Comparison of ENCODE assay signal across 1 cellular context in the genomic region with DNA sequence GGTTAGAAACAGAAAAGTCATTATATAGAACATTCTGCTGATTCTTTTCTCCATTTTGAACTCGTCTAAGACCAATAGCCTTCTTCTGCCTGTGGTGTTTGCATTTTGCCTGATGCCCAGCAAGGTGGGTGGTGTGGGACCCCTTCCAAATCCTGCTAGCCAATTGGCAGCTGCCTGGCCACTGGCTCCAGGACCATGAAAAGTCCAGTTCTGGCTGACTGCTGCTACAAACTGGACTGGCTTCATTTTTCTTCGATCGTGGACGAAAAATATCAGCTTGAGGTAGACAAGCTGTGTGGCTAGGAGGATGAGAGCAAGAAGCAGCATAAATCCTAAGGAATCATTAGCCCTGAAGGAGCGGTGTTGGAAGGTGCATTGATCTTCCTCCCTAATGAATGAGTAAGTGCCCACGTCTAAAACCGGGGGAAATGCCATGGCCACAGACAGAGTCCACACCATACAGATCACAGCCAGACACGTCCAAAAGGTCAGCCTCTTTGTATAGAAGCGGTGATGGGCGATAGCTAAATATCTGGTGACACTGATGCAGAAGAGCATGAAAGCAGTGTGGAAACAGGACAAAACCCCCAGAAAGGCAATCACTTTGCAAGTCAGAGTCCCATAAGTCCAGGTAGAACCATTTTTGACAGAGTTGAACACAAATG.
TF ChIP-seq lines count a peak whose summit lies in the region.

No MANE protein-coding gene starts in this region.

TF ChIP-seq in GM23338, 12 proteins besides CTCF, POLR2A, EP300 and RAD21 (continued from another document):
- TF ChIP-seq, protein P1, sequence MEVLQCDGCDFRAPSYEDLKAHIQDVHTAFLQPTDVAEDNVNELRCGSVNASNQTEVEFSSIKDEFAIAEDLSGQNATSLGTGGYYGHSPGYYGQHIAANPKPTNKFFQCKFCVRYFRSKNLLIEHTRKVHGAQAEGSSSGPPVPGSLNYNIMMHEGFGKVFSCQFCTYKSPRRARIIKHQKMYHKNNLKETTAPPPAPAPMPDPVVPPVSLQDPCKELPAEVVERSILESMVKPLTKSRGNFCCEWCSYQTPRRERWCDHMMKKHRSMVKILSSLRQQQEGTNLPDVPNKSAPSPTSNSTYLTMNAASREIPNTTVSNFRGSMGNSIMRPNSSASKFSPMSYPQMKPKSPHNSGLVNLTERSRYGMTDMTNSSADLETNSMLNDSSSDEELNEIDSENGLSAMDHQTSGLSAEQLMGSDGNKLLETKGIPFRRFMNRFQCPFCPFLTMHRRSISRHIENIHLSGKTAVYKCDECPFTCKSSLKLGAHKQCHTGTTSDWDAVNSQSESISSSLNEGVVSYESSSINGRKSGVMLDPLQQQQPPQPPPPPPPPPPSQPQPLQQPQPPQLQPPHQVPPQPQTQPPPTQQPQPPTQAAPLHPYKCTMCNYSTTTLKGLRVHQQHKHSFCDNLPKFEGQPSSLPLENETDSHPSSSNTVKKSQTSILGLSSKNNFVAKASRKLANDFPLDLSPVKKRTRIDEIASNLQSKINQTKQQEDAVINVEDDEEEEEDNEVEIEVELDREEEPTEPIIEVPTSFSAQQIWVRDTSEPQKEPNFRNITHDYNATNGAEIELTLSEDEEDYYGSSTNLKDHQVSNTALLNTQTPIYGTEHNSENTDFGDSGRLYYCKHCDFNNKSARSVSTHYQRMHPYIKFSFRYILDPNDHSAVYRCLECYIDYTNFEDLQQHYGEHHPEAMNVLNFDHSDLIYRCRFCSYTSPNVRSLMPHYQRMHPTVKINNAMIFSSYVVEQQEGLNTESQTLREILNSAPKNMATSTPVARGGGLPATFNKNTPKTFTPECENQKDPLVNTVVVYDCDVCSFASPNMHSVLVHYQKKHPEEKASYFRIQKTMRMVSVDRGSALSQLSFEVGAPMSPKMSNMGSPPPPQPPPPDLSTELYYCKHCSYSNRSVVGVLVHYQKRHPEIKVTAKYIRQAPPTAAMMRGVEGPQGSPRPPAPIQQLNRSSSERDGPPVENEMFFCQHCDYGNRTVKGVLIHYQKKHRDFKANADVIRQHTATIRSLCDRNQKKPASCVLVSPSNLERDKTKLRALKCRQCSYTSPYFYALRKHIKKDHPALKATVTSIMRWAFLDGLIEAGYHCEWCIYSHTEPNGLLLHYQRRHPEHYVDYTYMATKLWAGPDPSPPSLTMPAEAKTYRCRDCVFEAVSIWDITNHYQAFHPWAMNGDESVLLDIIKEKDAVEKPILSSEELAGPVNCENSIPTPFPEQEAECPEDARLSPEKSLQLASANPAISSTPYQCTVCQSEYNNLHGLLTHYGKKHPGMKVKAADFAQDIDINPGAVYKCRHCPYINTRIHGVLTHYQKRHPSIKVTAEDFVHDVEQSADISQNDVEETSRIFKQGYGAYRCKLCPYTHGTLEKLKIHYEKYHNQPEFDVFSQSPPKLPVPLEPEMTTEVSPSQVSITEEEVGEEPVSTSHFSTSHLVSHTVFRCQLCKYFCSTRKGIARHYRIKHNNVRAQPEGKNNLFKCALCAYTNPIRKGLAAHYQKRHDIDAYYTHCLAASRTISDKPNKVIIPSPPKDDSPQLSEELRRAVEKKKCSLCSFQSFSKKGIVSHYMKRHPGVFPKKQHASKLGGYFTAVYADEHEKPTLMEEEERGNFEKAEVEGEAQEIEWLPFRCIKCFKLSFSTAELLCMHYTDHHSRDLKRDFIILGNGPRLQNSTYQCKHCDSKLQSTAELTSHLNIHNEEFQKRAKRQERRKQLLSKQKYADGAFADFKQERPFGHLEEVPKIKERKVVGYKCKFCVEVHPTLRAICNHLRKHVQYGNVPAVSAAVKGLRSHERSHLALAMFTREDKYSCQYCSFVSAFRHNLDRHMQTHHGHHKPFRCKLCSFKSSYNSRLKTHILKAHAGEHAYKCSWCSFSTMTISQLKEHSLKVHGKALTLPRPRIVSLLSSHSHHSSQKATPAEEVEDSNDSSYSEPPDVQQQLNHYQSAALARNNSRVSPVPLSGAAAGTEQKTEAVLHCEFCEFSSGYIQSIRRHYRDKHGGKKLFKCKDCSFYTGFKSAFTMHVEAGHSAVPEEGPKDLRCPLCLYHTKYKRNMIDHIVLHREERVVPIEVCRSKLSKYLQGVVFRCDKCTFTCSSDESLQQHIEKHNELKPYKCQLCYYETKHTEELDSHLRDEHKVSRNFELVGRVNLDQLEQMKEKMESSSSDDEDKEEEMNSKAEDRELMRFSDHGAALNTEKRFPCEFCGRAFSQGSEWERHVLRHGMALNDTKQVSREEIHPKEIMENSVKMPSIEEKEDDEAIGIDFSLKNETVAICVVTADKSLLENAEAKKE (CRISPR knock-in tag; IDR thresholded peaks at IDR 0.05) = no peak
- TF ChIP-seq ETS1 (IDR thresholded peaks at IDR 0.05) = no peak
TF ChIP-seq in GM23338: peak in this region for 0.
